Comparison of ENCODE assay signal across 1 cellular context in genomic region chr18:56289381-56289780, GRCh38.
TF ChIP-seq lines count a peak whose summit lies in the region.

No MANE protein-coding gene starts in this region.

TF ChIP-seq in HepG2, 621 proteins besides CTCF, POLR2A, EP300 and RAD21 (continued from another document):
- TF ChIP-seq ZBTB40 (IDR thresholded peaks at IDR 0.05), result no peak
- no peak for TF ChIP-seq ZBTB40 (CRISPR knock-in tag; IDR thresholded peaks at IDR 0.05)
